ENCODE assay signal across 8 cellular contexts in genomic region chr5:62248192-62248591, GRCh38. TPM values are rescaled to one million over a fixed set of nuclear protein-coding genes. Genes with fewer than 3 reads are reported as not detected.
A peak's percentile ranks its signal among the peaks of the same experiment; 100 is the strongest.
DNase-seq lines count a peak whose midpoint lies in the region; ATAC-seq and TF ChIP-seq lines count a peak whose summit lies in the region.
"Not testable (repeated sequence)": the region's sequence is repeated elsewhere in the genome, so short reads cannot be mapped to it uniquely, and the experiment has no call there.

No MANE protein-coding gene starts in this region.

- not testable (repeated sequence) for BruUV-seq in MCF 10A (replicated peaks; lab: Mats Ljungman, UMichigan)

- H3K9me3 Mint-ChIP-seq in activated T-helper 17 cell treated with anti-CD3 and anti-CD28 coated beads, Interleukin-2, amount 50 U/mL, for 72 hours; MCF 10A (ENCODE audit: unreplicated experiment): not testable (repeated sequence)
- H3K9me3 Mint-ChIP-seq in stimulated activated naive CD8-positive, alpha-beta T cell treated with anti-CD3 and anti-CD28 coated beads, Interleukin-15, Interleukin-2, amounts not matched to agents 100 ng/mL and 50 ng/mL, for 24 hours, result peaks cover 10% of the 10 kb centered on the region

- peak overlapping the region; percentile 37 for H3K27ac Mint-ChIP-seq in activated T-helper 17 cell treated with anti-CD3 and anti-CD28 coated beads, Interleukin-2, amount 50 U/mL, for 72 hours
- H3K27ac Mint-ChIP-seq in MCF 10A (ENCODE audit: low read depth, unreplicated experiment), result peak overlapping the region; percentile 77
- H3K27ac Mint-ChIP-seq in stimulated activated naive CD8-positive, alpha-beta T cell treated with anti-CD3 and anti-CD28 coated beads, Interleukin-15, Interleukin-2, amounts not matched to agents 100 ng/mL and 50 ng/mL, for 24 hours, result peak overlapping the region; percentile 81

- intact Hi-C loops in MCF 10A (cut with micrococcal nuclease), result not testable (repeated sequence)

- H3K4me3 Mint-ChIP-seq in activated T-helper 17 cell treated with anti-CD3 and anti-CD28 coated beads, Interleukin-2, amount 50 U/mL, for 72 hours, result peak overlapping the region; percentile 23
- H3K4me3 Mint-ChIP-seq in MCF 10A (ENCODE audit: unreplicated experiment); stimulated activated naive CD8-positive, alpha-beta T cell treated with anti-CD3 and anti-CD28 coated beads, Interleukin-15, Interleukin-2, amounts not matched to agents 100 ng/mL and 50 ng/mL, for 24 hours: not testable (repeated sequence)

- H3K36me3 Mint-ChIP-seq in activated T-helper 17 cell treated with anti-CD3 and anti-CD28 coated beads, Interleukin-2, amount 50 U/mL, for 72 hours (ENCODE audit: low read depth); MCF 10A (ENCODE audit: insufficient read depth, unreplicated experiment); stimulated activated naive CD8-positive, alpha-beta T cell treated with anti-CD3 and anti-CD28 coated beads, Interleukin-15, Interleukin-2, amounts not matched to agents 100 ng/mL and 50 ng/mL, for 24 hours (ENCODE audit: low read depth): not testable (repeated sequence)

- peaks cover 27% of the 10 kb centered on the region for H3K4me1 Mint-ChIP-seq in activated T-helper 17 cell treated with anti-CD3 and anti-CD28 coated beads, Interleukin-2, amount 50 U/mL, for 72 hours
- H3K4me1 Mint-ChIP-seq in MCF 10A (ENCODE audit: insufficient read depth, unreplicated experiment), result not testable (repeated sequence)
- H3K4me1 Mint-ChIP-seq in stimulated activated naive CD8-positive, alpha-beta T cell treated with anti-CD3 and anti-CD28 coated beads, Interleukin-15, Interleukin-2, amounts not matched to agents 100 ng/mL and 50 ng/mL, for 24 hours (ENCODE audit: low read depth), result peaks cover 55% of the 10 kb centered on the region

- TF ChIP-seq CTCF in MCF 10A (IDR thresholded peaks at IDR 0.05; ENCODE audit: unreplicated experiment), result not testable (repeated sequence)

- not testable (repeated sequence) for H3K27me3 Mint-ChIP-seq in activated T-helper 17 cell treated with anti-CD3 and anti-CD28 coated beads, Interleukin-2, amount 50 U/mL, for 72 hours; MCF 10A (ENCODE audit: insufficient read depth, unreplicated experiment); stimulated activated naive CD8-positive, alpha-beta T cell treated with anti-CD3 and anti-CD28 coated beads, Interleukin-15, Interleukin-2, amounts not matched to agents 100 ng/mL and 50 ng/mL, for 24 hours

- peak; percentile 84 for ATAC-seq in activated T-helper 17 cell treated with anti-CD3 and anti-CD28 coated beads, Interleukin-2, amount 50 U/mL, for 72 hours (replicated peaks)

- POLR2A ChIA-PET in MCF 10A (lab: Yijun Ruan, JAX), result interaction anchor here (0.7 kb wide), 2 partner anchors 16 to 1231 kb away, joined by 3 read pairs; no protein-coding TSS in a partner anchor

- CTCF ChIA-PET in MCF 10A (lab: Yijun Ruan, JAX), result not testable (repeated sequence)

- DNase-seq in ELF-1 (ENCODE audit: low read depth, low spot score), result peak; percentile 3
- DNase-seq in RPMI7951 (ENCODE audit: low read depth), result peak; percentile 40
- DNase-seq in activated CD4-positive, alpha-beta T cell treated with anti-CD3 and anti-CD28 coated beads, Interleukin-2, amount 50 U/mL, for 48 hours, result peak; percentile 25 to 45
- DNase-seq in MCF 10A (ENCODE audit: unreplicated experiment), result peak; percentile 33
- peak; percentile 30 for DNase-seq in glomerular visceral epithelial cell (ENCODE audit: extremely low spot score)
- DNase-seq in stimulated activated CD8-positive, alpha-beta memory T cell treated with anti-CD3 and anti-CD28 coated beads, Interleukin-2, amount 100 ng/mL, for 48 hours (ENCODE audit: low read depth in 2 of 2), result peak; percentile 7 to 35

RNA-seq across cellular contexts. Expression of gene KIF2A, which starts 57.8 kb away (rescaled TPM):
- total RNA-seq in RPMI7951 (2014; rRNA removed; shearing (Covaris generic)), result 48.5 and 54.9 TPM in 2 replicates
- total RNA-seq in activated T-helper 17 cell treated with anti-CD3 and anti-CD28 coated beads, Interleukin-2, amount 50 U/mL, for 72 hours, result 100 to 1,000 TPM; 243 to 283 TPM
- 45.0 and 61.0 TPM in 2 replicates for total RNA-seq in MCF 10A (2022)

Comparison
In these comparisons a context has a peak if more than half of its experiments do, and no peak if none do; other contexts are left out.
1. Peak in every context shown above with its lines: DNase-seq and ATAC-seq.